In genomic region chr14:81298911-81299310, GRCh38 we compare ENCODE assay signal across 24 cellular contexts.
"Had no signal": no experiment of that assay in that cellular context is flagged by ENCODE, and none has a peak within 500 bp of the region (broad histone marks: within the 10 kb centered on the region; RNA-seq: fewer than 3 reads in every experiment).

No MANE protein-coding gene starts in this region.

- ATAC-seq: activated naive CD4-positive, alpha-beta T cell treated with anti-CD3 and anti-CD28 coated beads, Interleukin-2, amount 50 U/mL, for 72 hours; activated T-helper 17 cell treated with anti-CD3 and anti-CD28 coated beads, Interleukin-2, amount 50 U/mL, for 72 hours; esophagus mucosa; left lung; stimulated activated effector memory CD8-positive, alpha-beta T cell treated with anti-CD3 and anti-CD28 coated beads, Interleukin-12 subunit alpha, Interleukin-12 subunit beta, amount 100 ng/mL, for 72 hours; stimulated activated naive CD8-positive, alpha-beta T cell treated with anti-CD3 and anti-CD28 coated beads, Interleukin-15, amount 100 ng/mL, for 72 hours had no signal

- H3K4me1 ChIP-seq: prostate gland, right atrium auricular region had no signal

- H2AFZ ChIP-seq: hepatocyte had no signal

- H3K4me2 ChIP-seq: hepatocyte had no signal

- DNase-seq: activated CD4-positive, alpha-beta T cell treated with anti-CD3 and anti-CD28 coated beads for 1 hour; activated CD8-positive, alpha-beta memory T cell treated with anti-CD3 and anti-CD28 coated beads for 24 hours; activated CD8-positive, alpha-beta memory T cell treated with anti-CD3 and anti-CD28 coated beads, Interleukin-2, amount 50 U/mL, for 4 hours; activated T-cell treated with anti-CD3 and anti-CD28 coated beads, Interleukin-2, amount 50 U/mL, for 24 hours; aorta; effector CD8-positive, alpha-beta T cell; glutamatergic neuron; immature natural killer cell; kidney glomerular epithelial cell; left lung; midbrain; ovary; stimulated activated CD4-positive, alpha-beta T cell treated with anti-CD3 and anti-CD28 coated beads, Interleukin-1b, Interleukin-23, amount 100 ng/mL, for 48 hours; stimulated activated naive CD8-positive, alpha-beta T cell treated with anti-CD3 and anti-CD28 coated beads, Interleukin-15, amount 100 ng/mL, for 72 hours had no signal

- H3K27me3 ChIP-seq: hepatocyte, left lung, neutrophil, ovary, right atrium auricular region, tibial nerve had no signal

- H3K4me3 ChIP-seq: hepatocyte, left lung, lung, ovary, prostate gland, right atrium auricular region, tibial nerve had no signal

- H3K36me3 ChIP-seq: left lung, neutrophil, ovary, prostate gland, right atrium auricular region, tibial nerve had no signal

- H3K27ac ChIP-seq: hepatocyte, left lung, neutrophil, ovary, prostate gland, right atrium auricular region, tibial nerve had no signal

- H3K9me3 ChIP-seq: left lung, neutrophil, ovary, prostate gland, right atrium auricular region, tibial nerve had no signal
